9 cellular contexts compared by ENCODE assay signal in genomic region chr16:17359778-17360177, GRCh38.
DNase-seq lines count a peak whose midpoint lies in the region; ATAC-seq lines count a peak whose summit lies in the region.
"Had no signal": no experiment of that assay in that cellular context is flagged by ENCODE, and none has a peak within 500 bp of the region (broad histone marks: within the 10 kb centered on the region; RNA-seq: fewer than 3 reads in every experiment).

No MANE protein-coding gene starts in this region.

- DNase-seq in EH (ENCODE audit: low read depth) (peak; percentile 80), NOMO-1 treated with dmso at 0.1 percent for 144 hours (lab: John Stamatoyannopoulos, UW; ENCODE audit: unreplicated experiment) (peak; percentile 69), NCI-H2081 treated with DMSO at 0.1 percent for 48 hours (lab: John Stamatoyannopoulos, UW) (no peak), OCI-M2 (lab: John Stamatoyannopoulos, UW; ENCODE audit: unreplicated experiment) (no peak)
- DNase-seq in activated naive CD4-positive, alpha-beta T cell treated with anti-CD3 and anti-CD28 coated beads, Interleukin-2, amount 50 U/mL, for 72 hours (ENCODE audit: low spot score in 2 of 2): peak; percentile 36 to 79
- DNase-seq: heart left ventricle had no signal

- H3K4me1 ChIP-seq in skeletal muscle satellite cell (ENCODE audit: control insufficient read depth, insufficient read depth, low read length): peaks cover 52% of the 10 kb centered on the region

- H3K4me2 ChIP-seq in skeletal muscle satellite cell (ENCODE audit: low read length): peak overlapping the region; percentile 60

- H3K36me3 Mint-ChIP-seq in activated naive CD4-positive, alpha-beta T cell treated with anti-CD3 and anti-CD28 coated beads, Interleukin-2, amount 50 U/mL, for 72 hours: peaks cover 11% of the 10 kb centered on the region in 2 donors

- ATAC-seq in activated naive CD4-positive, alpha-beta T cell treated with anti-CD3 and anti-CD28 coated beads, Interleukin-2, amount 50 U/mL, for 72 hours: peak; percentile 72 to 85
- ATAC-seq in HG02885 (IDR thresholded peaks at IDR 0.05; ENCODE audit: poor library complexity, unreplicated experiment) (no peak), GM18520 (IDR thresholded peaks at IDR 0.05; ENCODE audit: unreplicated experiment) (no peak)

- H3K27me3 ChIP-seq in skeletal muscle satellite cell (ENCODE audit: control insufficient read depth, insufficient read depth, low read length): no peaks in the 10 kb centered on the region
- H3K27me3 ChIP-seq: heart left ventricle had no signal

- H3K9ac ChIP-seq in skeletal muscle satellite cell (ENCODE audit: low read depth, low read length): peak overlapping the region; percentile 19

- no peaks in the 10 kb centered on the region for H3K36me3 ChIP-seq in skeletal muscle satellite cell (ENCODE audit: insufficient read depth, low read length)
- H3K36me3 ChIP-seq: heart left ventricle had no signal

- peak overlapping the region; percentile 40 for H3K4me3 ChIP-seq in skeletal muscle satellite cell (ENCODE audit: low read length)
- H3K4me3 ChIP-seq: heart left ventricle had no signal

- peaks cover 4 to 9% of the 10 kb centered on the region in 2 donors for H3K9me3 Mint-ChIP-seq in activated naive CD4-positive, alpha-beta T cell treated with anti-CD3 and anti-CD28 coated beads, Interleukin-2, amount 50 U/mL, for 72 hours

- H3K27ac Mint-ChIP-seq in activated naive CD4-positive, alpha-beta T cell treated with anti-CD3 and anti-CD28 coated beads, Interleukin-2, amount 50 U/mL, for 72 hours: peak overlapping the region; percentile 60 to 89

- no peaks in the 10 kb centered on the region for H3K9me3 ChIP-seq in skeletal muscle satellite cell (replicated peaks; ENCODE audit: low read length)
- H3K9me3 ChIP-seq: heart left ventricle had no signal

Comparison
In these comparisons a context has a peak if more than half of its experiments do, and no peak if none do; other contexts are left out.
1. DNase-seq: peak in EH (single experiment), NOMO-1 treated with dmso at 0.1 percent for 144 hours (single experiment) and activated naive CD4-positive, alpha-beta T cell treated with anti-CD3 and anti-CD28 coated beads, Interleukin-2, amount 50 U/mL, for 72 hours (2 of 2); none in NCI-H2081 treated with DMSO at 0.1 percent for 48 hours (single experiment) and OCI-M2 (single experiment).
2. ATAC-seq: peak in activated naive CD4-positive, alpha-beta T cell treated with anti-CD3 and anti-CD28 coated beads, Interleukin-2, amount 50 U/mL, for 72 hours (2 of 2); none in HG02885 (single experiment) and GM18520 (single experiment).